ENCODE assay signal across 1 cellular context in the genomic region with DNA sequence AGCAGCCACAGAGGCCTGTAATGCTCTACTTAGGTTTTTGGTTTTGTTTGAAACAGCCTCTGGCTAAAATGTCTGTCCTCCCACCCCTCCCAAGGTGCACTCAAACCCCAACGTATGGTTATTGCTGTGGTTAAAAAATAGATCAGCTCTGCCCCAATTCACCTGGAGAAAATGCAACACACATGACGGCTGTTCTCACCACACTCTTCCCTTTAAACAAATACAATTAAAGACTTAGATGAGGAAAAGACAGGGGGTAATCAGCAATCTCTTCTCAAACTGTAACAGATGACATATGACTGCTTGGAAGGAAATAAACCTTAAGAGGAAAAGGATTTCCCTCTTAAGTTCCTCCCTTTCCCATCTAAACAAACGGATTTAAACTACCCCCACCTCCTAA.
TF ChIP-seq lines count a peak whose summit lies in the region.

No MANE protein-coding gene starts in this region.

TF ChIP-seq in SK-N-SH, 30 proteins besides CTCF, POLR2A, EP300 and RAD21:
- no peak for TF ChIP-seq RCOR1 (IDR thresholded peaks at IDR 0.05; ENCODE audit: low read length)
TF ChIP-seq in SK-N-SH: peak in this region for 0.
